8 cellular contexts compared by ENCODE assay signal in genomic region chr5:137075163-137075970, GRCh38.
DNase-seq lines count a peak whose midpoint lies in the region; ATAC-seq, FAIRE-seq and TF ChIP-seq lines count a peak whose summit lies in the region.

No MANE protein-coding gene starts in this region.

- peak overlapping the region; percentile 20 for H3K27ac Mint-ChIP-seq in nephron progenitor cell
- H3K27ac Mint-ChIP-seq in activated T-helper 2 cell treated with anti-CD3 and anti-CD28 coated beads, Interferon-gamma antibody, Interleukin-2, Interleukin-4, amounts not matched to agents 10 μg/mL and 5 μg/mL and 100 μg/mL, durations not matched to agents 14 hours and 24 hours and 36 hours = no peak overlapping the region

- peak; percentile 89 for ATAC-seq in GM21381 (IDR thresholded peaks at IDR 0.05; ENCODE audit: unreplicated experiment)
- ATAC-seq in Panc1 = peak; percentile 93

- H3K36me3 Mint-ChIP-seq in nephron progenitor cell (ENCODE audit: low read depth) = no peaks in the 10 kb centered on the region
- no peaks in the 10 kb centered on the region for H3K36me3 Mint-ChIP-seq in activated T-helper 2 cell treated with anti-CD3 and anti-CD28 coated beads, Interferon-gamma antibody, Interleukin-2, Interleukin-4, amounts not matched to agents 10 μg/mL and 5 μg/mL and 100 μg/mL, durations not matched to agents 14 hours and 24 hours and 36 hours (ENCODE audit: low read depth)

- no peaks in the 10 kb centered on the region for H3K9me3 ChIP-seq in Panc1 (ENCODE audit: control insufficient read depth, insufficient read depth, low read depth, low read length)

- intact Hi-C loops in Panc1 (cut with micrococcal nuclease; ENCODE audit: unreplicated experiment) = no loop called here
- intact Hi-C loops in activated T-helper 2 cell treated with anti-CD3 and anti-CD28 coated beads, Interferon-gamma antibody, Interleukin-2, Interleukin-4, amounts not matched to agents 10 μg/mL and 5 μg/mL and 100 μg/mL, durations not matched to agents 14 hours and 24 hours and 36 hours (cut with micrococcal nuclease) = no loop called here

- H3K4me3 Mint-ChIP-seq in nephron progenitor cell = no peak overlapping the region
- H3K4me3 Mint-ChIP-seq in activated T-helper 2 cell treated with anti-CD3 and anti-CD28 coated beads, Interferon-gamma antibody, Interleukin-2, Interleukin-4, amounts not matched to agents 10 μg/mL and 5 μg/mL and 100 μg/mL, durations not matched to agents 14 hours and 24 hours and 36 hours (ENCODE audit: low read depth) = no peak overlapping the region

- in situ Hi-C loops in Panc1 (cut with HindIII; ENCODE audit: low pct_unique_long_range_greater_than_20kb, low sequenced_read_pairs) = no loop called here

- BruUV-seq in Panc1 (replicated peaks; lab: Mats Ljungman, UMichigan) = no TSS peak

- peaks cover 3% of the 10 kb centered on the region for H3K27me3 ChIP-seq in Panc1 (ENCODE audit: control insufficient read depth, insufficient read depth, low read length)

- H3K4me1 ChIP-seq in Panc1 (ENCODE audit: control insufficient read depth, insufficient read depth, low read length) = no peaks in the 10 kb centered on the region

- TF ChIP-seq CTCF in Panc1 (IDR thresholded peaks at IDR 0.05) (peak; percentile 87), nephron progenitor cell (IDR thresholded peaks at IDR 0.05) (peak; percentile 72)

- H3K27me3 Mint-ChIP-seq in nephron progenitor cell (ENCODE audit: low read depth, poor library complexity) = peaks cover 2% of the 10 kb centered on the region
- no peaks in the 10 kb centered on the region for H3K27me3 Mint-ChIP-seq in activated T-helper 2 cell treated with anti-CD3 and anti-CD28 coated beads, Interferon-gamma antibody, Interleukin-2, Interleukin-4, amounts not matched to agents 10 μg/mL and 5 μg/mL and 100 μg/mL, durations not matched to agents 14 hours and 24 hours and 36 hours (ENCODE audit: low read depth)

- H3K36me3 ChIP-seq in Panc1 (ENCODE audit: control insufficient read depth, insufficient read depth, low read length) = no peaks in the 10 kb centered on the region

- H3K9me3 Mint-ChIP-seq in nephron progenitor cell = no peaks in the 10 kb centered on the region
- no peaks in the 10 kb centered on the region for H3K9me3 Mint-ChIP-seq in activated T-helper 2 cell treated with anti-CD3 and anti-CD28 coated beads, Interferon-gamma antibody, Interleukin-2, Interleukin-4, amounts not matched to agents 10 μg/mL and 5 μg/mL and 100 μg/mL, durations not matched to agents 14 hours and 24 hours and 36 hours

- FAIRE-seq in HTR-8/SVneo (lab: Jason Lieb, UNC) = no peak

- no peak overlapping the region for H3K4me3 ChIP-seq in Panc1 (ENCODE audit: low read depth in 2 of 2, low read length in 2 of 2)

- H3K27ac ChIP-seq in Panc1 (ENCODE audit: low read length) = no peak overlapping the region

- H3K4me1 Mint-ChIP-seq in nephron progenitor cell = peaks cover 64% of the 10 kb centered on the region
- no peaks in the 10 kb centered on the region for H3K4me1 Mint-ChIP-seq in activated T-helper 2 cell treated with anti-CD3 and anti-CD28 coated beads, Interferon-gamma antibody, Interleukin-2, Interleukin-4, amounts not matched to agents 10 μg/mL and 5 μg/mL and 100 μg/mL, durations not matched to agents 14 hours and 24 hours and 36 hours (ENCODE audit: low read depth)

- POLR2A ChIA-PET in Panc1 (lab: Charles Lee) = no interaction called here

- DNase-seq in GM03348 (ENCODE audit: low spot score) (peak; percentile 58), HTR-8/SVneo (ENCODE audit: insufficient read length, low spot score) (peak; percentile 73), Panc1 (ENCODE audit: low read depth, low spot score) (peak; percentile 54), dermis blood vessel endothelial cell (peak; percentile 61), nephron progenitor cell (peak; percentile 82), DMS79 (lab: John Stamatoyannopoulos, UW) (no peak)
- no peak for DNase-seq in activated T-helper 2 cell treated with anti-CD3 and anti-CD28 coated beads, Interferon-gamma antibody, Interleukin-2, Interleukin-4, amounts not matched to agents 10 μg/mL and 5 μg/mL and 100 μg/mL, durations not matched to agents 14 hours and 24 hours and 36 hours (ENCODE audit: low spot score)

- CTCF ChIA-PET in Panc1 (lab: Charles Lee) = interaction anchor here (0.6 kb wide), 1 partner anchor 325 kb away, joined by 3 read pairs; no protein-coding TSS in a partner anchor

Comparison
In these comparisons a context has a peak if more than half of its experiments do, and no peak if none do; other contexts are left out.
1. DNase-seq: peak in GM03348 (single experiment), HTR-8/SVneo (single experiment), Panc1 (single experiment), dermis blood vessel endothelial cell (single experiment) and nephron progenitor cell (single experiment); none in DMS79 (single experiment) and activated T-helper 2 cell treated with anti-CD3 and anti-CD28 coated beads, Interferon-gamma antibody, Interleukin-2, Interleukin-4, amounts not matched to agents 10 μg/mL and 5 μg/mL and 100 μg/mL, durations not matched to agents 14 hours and 24 hours and 36 hours (single experiment).